In genomic region chr19:5292843-5293606, GRCh38 we compare ENCODE assay signal across 8 cellular contexts. TPM values are rescaled to one million over a fixed set of nuclear protein-coding genes. Genes with fewer than 3 reads are reported as not detected.
A peak's percentile ranks its signal among the peaks of the same experiment; 100 is the strongest.
DNase-seq lines count a peak whose midpoint lies in the region; ATAC-seq and TF ChIP-seq lines count a peak whose summit lies in the region.

No MANE protein-coding gene starts in this region.

- no peaks in the 10 kb centered on the region for H3K27me3 ChIP-seq in IMR-90 (ENCODE audit: control insufficient read depth, insufficient read depth, low read length)

- peak overlapping the region; percentile 68 for H3K23ac ChIP-seq in IMR-90 (ENCODE audit: low read depth, low read length)

- peak overlapping the region; percentile 95 for H3K4me3 ChIP-seq in IMR-90 (ENCODE audit: insufficient read depth, low read depth, low read length)

- DNase-seq in DMS 273 (lab: John Stamatoyannopoulos, UW; ENCODE audit: unreplicated experiment) (peak; percentile 93), IMR-90 (peak; percentile 65), left kidney (ENCODE audit: low read depth, low spot score) (peak; percentile 91), LoVo (ENCODE audit: low spot score) (no peak)
- peak; percentile 27 for DNase-seq in activated CD4-positive, alpha-beta T cell treated with anti-CD3 and anti-CD28 coated beads for 1 hour
- DNase-seq in stimulated activated CD4-positive, alpha-beta T cell treated with anti-CD3 and anti-CD28 coated beads, Interleukin-1b, Interleukin-23, amount 100 ng/mL, for 4 hours (ENCODE audit: low read depth in 2 of 2): peak; percentile 26 to 57

- no peak overlapping the region for H2BK15ac ChIP-seq in IMR-90 (ENCODE audit: low read depth, low read length)

- peaks cover 65% of the 10 kb centered on the region for H4K20me1 ChIP-seq in IMR-90 (ENCODE audit: insufficient read depth, low read length)

- H3K14ac ChIP-seq in IMR-90 (replicated peaks; ENCODE audit: low read depth, low read length): peak overlapping the region; percentile 77; the same call in 1 of the 2 replicates

- H3K4me1 ChIP-seq in IMR-90 (ENCODE audit: control insufficient read depth, insufficient read depth, low read length): peaks cover 7% of the 10 kb centered on the region

- ATAC-seq in IMR-90 (ENCODE audit: low read depth): peak; percentile 90
- no peak for ATAC-seq in HG03378 (IDR thresholded peaks at IDR 0.05; ENCODE audit: unreplicated experiment)

- H3K9ac ChIP-seq in IMR-90 (ENCODE audit: low read depth, low read length): peak overlapping the region; percentile 91

- no peak for TF ChIP-seq RAD21 in IMR-90 (IDR thresholded peaks at IDR 0.05; ENCODE audit: low read length)

- H3K27ac ChIP-seq in IMR-90 (ENCODE audit: insufficient read depth, low read length) (peak overlapping the region; percentile 90), cingulate gyrus (ENCODE audit: low read depth, low read length) (peak overlapping the region; percentile 72)

- H2AFZ ChIP-seq in IMR-90 (replicated peaks; ENCODE audit: low read length, poor library complexity): peak overlapping the region; percentile 96

- WGBS in IMR-90 (ENCODE audit: extremely low coverage in 2 of 2, insufficient read length in 1 of 2), 2 experiments: 0% methylated on average over 18 of the region's 67 CpGs; no CpG with 5 or more reads in 1 of the 2 experiments

- peak; percentile 83 for TF ChIP-seq POLR2A in IMR-90 (IDR thresholded peaks at IDR 0.05; ENCODE audit: low read depth, low read length)

- peak overlapping the region; percentile 27; the same call in 1 of the 2 replicates for H4K5ac ChIP-seq in IMR-90 (ENCODE audit: low read depth, low read length)

- no peak for TF ChIP-seq CTCF in IMR-90 (conservative IDR thresholded peaks at IDR 0.05; ENCODE audit: low read depth, low read length)

- 0 out of 2 replicates have a peak, but pooled peaks cover 3% of the 10 kb centered on the region for H3K9me1 ChIP-seq in IMR-90 (ENCODE audit: insufficient read depth, low read length)

- H4K91ac ChIP-seq in IMR-90 (ENCODE audit: insufficient read depth, low read depth, low read length): peak overlapping the region; percentile 47

- intact Hi-C loops in IMR-90 (cut with micrococcal nuclease): no loop called here

- peak overlapping the region; percentile 73 for H3K4me2 ChIP-seq in IMR-90 (ENCODE audit: low read depth, low read length)

- in situ Hi-C loops in IMR-90 (cut with MboI; ENCODE audit: low sequenced_read_pairs): no loop called here

- H4K8ac ChIP-seq in IMR-90 (ENCODE audit: low read depth in 2 of 2, low read length in 2 of 2): peak overlapping the region; percentile 47 to 65; a peak in 3 of 4 replicates

- H2BK20ac ChIP-seq in IMR-90 (ENCODE audit: low read depth, low read length): no peak overlapping the region

- H3K18ac ChIP-seq in IMR-90 (ENCODE audit: low read depth, low read length): peak overlapping the region; percentile 42; the same call in 1 of the 2 replicates

- H2AK5ac ChIP-seq in IMR-90 (ENCODE audit: low read depth, low read length): peak overlapping the region; percentile 5; the same call in 1 of the 2 replicates

- no peak overlapping the region for H3K56ac ChIP-seq in IMR-90 (ENCODE audit: extremely low read depth, insufficient read depth, low read length)

- H3K4ac ChIP-seq in IMR-90 (ENCODE audit: low read depth, low read length): peak overlapping the region; percentile 63

- H2BK120ac ChIP-seq in IMR-90 (ENCODE audit: low read depth, low read length): peak overlapping the region; percentile 16; the same call in 1 of the 2 replicates

- dilution Hi-C loops in IMR-90 (cut with HindIII; ENCODE audit: low sequenced_read_pairs, unreplicated experiment): no loop called here

- peaks cover 16 to 49% of the 10 kb centered on the region in 2 experiments for H3K79me1 ChIP-seq in IMR-90 (ENCODE audit: low read depth in 1 of 2, low read length in 2 of 2)

- POLR2A ChIA-PET in IMR-90 (lab: Charles Lee; ENCODE audit: unreplicated experiment): interaction anchor here (0.6 kb wide), 3 partner anchors 11 to 271 kb away, joined by 3 to 15 read pairs (median 7); no protein-coding TSS in a partner anchor

- no peaks in the 10 kb centered on the region for H3K9me3 ChIP-seq in IMR-90 (ENCODE audit: control insufficient read depth, insufficient read depth, low read length)

- BruUV-seq in IMR-90 (replicated peaks; lab: Mats Ljungman, UMichigan): no TSS peak

- H2BK5ac ChIP-seq in IMR-90 (ENCODE audit: low read depth, low read length, poor library complexity, severe bottlenecking): peak overlapping the region; percentile 83

- CTCF ChIA-PET in IMR-90 (lab: Yijun Ruan, JAX): no interaction called here

- peak overlapping the region; percentile 80 for H2AK9ac ChIP-seq in IMR-90 (replicated peaks; ENCODE audit: low read depth, low read length, poor library complexity)

- no peaks in the 10 kb centered on the region for H3K36me3 ChIP-seq in IMR-90 (ENCODE audit: control insufficient read depth, insufficient read depth, low read length)

TF ChIP-seq in IMR-90, 13 proteins besides CTCF, POLR2A, EP300 and RAD21:
- TF ChIP-seq MAZ (IDR thresholded peaks at IDR 0.05; ENCODE audit: borderline replicate concordance, low read depth, low read length) (peak; percentile 8; the same call in 1 of the 2 replicates), CHD1 (IDR thresholded peaks at IDR 0.05; ENCODE audit: low read depth, low read length) (no peak), MXI1 (IDR thresholded peaks at IDR 0.05; ENCODE audit: borderline replicate concordance, low read depth, low read length) (peak; percentile 41; the same call in 1 of the 2 replicates)

RNA-seq across cellular contexts. Expression of gene PTPRS, which starts 47.6 kb away (rescaled TPM):
- total RNA-seq in IMR-90 (2012; rRNA removed): 40.1 and 43.3 TPM in 2 replicates
- polyA plus RNA-seq in IMR-90 (2012; rRNA removed): 51.9 and 56.5 TPM in 2 replicates
- 38.6 and 74.6 TPM in 2 replicates for polyA plus RNA-seq in IMR-90 (2012; cell fraction: cytosol; rRNA removed)
- 97.2 and 218 TPM in 2 replicates for polyA plus RNA-seq in IMR-90 (2012; cell fraction: nucleus; rRNA removed; ENCODE audit: low replicate concordance)
